Comparison of ENCODE assay signal across 1 cellular context in the genomic region with DNA sequence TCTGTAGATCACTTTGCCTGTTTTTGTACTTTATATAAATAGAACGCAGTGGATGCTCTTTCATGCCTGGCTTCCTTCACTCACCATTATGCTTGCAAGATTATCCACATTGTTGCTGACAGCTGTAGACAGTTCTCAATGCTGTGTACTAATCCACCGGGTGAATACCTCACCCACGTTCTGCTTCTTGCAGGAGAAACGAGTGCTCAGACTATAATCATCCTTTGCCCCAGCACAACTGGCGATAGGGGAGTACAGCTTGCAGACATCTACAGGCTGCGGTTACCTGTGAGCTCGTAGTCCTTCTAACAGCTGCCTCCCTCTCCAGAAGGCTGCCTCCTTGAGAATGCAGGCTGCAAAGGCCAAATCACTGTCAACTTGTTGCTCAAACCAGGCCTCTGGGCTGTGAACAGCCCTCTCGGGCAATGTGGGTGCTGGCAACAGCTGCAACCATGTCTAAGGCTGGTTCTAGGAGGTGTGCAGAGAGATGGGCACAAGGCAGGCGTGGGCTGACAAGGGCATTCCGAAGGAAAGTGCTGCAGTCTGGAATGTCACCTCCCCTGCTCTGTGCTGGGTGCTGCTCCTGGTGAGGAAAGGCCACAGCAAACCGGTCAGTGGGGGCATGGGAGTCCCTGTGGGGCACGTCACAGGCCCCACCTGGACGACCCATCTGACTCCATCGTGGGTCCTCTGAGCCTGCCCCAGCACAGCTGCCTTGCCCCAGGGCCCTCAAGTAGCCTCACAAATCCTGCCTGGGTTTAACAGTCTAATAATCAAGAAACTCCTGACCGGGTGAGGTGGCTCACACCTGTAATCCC.
TF ChIP-seq lines count a peak whose summit lies in the region.

No MANE protein-coding gene starts in this region.

TF ChIP-seq in HEK293, 187 proteins besides CTCF, POLR2A, EP300 and RAD21 (continued from another document):
- no peak for TF ChIP-seq YY1 (tag by site-specific recombination; IDR thresholded peaks at IDR 0.05)
- no peak for TF ChIP-seq ZBTB7A (tag by site-specific recombination; IDR thresholded peaks at IDR 0.05; ENCODE audit: low read depth)
- no peak for TF ChIP-seq ZBTB21 (tag by site-specific recombination; IDR thresholded peaks at IDR 0.05)
- peak; percentile 57 for TF ChIP-seq GLIS1 (tag by site-specific recombination; IDR thresholded peaks at IDR 0.05)
- TF ChIP-seq SCRT2 (tag by site-specific recombination; IDR thresholded peaks at IDR 0.05) = peak; percentile 85
- no peak for TF ChIP-seq ZNF221 (tag by site-specific recombination; IDR thresholded peaks at IDR 0.05; ENCODE audit: borderline replicate concordance)
TF ChIP-seq in HEK293: peak in this region for 3.
